18 cellular contexts compared by ENCODE assay signal in the genomic region with DNA sequence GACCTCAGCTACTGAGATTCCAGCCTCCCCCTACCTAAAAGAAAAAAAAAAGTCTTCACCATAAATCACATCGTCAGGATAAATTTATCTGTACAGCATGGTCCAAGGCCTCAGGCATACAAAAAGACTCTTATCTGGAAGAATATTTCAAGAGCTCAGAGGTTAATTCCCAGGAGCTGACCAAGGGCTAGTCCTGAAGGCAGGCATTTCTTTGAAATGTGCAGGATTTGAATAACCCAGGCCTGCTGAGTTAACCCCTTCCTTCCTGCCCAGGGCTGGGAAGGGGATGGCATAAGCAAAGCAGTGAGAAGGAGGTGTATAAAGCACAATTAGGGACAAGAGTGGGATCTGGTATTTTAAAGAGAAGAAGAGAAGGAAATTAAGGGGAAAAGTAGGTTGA.
A peak's percentile ranks its signal among the peaks of the same experiment; 100 is the strongest.
DNase-seq lines count a peak whose midpoint lies in the region; ATAC-seq and TF ChIP-seq lines count a peak whose summit lies in the region.
"Had no signal": no experiment of that assay in that cellular context is flagged by ENCODE, and none has a peak within 500 bp of the region (broad histone marks: within the 10 kb centered on the region; RNA-seq: fewer than 3 reads in every experiment).

No MANE protein-coding gene starts in this region.

- H3K4me1 ChIP-seq in mammary epithelial cell (ENCODE audit: insufficient read depth, low read length) (peaks cover 45% of the 10 kb centered on the region), NT2/D1 (ENCODE audit: insufficient read depth, insufficient read length) (no peaks in the 10 kb centered on the region)
- H3K4me1 ChIP-seq: BLaER1 had no signal

- POLR2A ChIA-PET in MCF 10A (lab: Yijun Ruan, JAX): interaction anchor here (0.7 to 1.5 kb wide), 6 partner anchors 15 to 635 kb away, joined by 3 to 11 read pairs (median 4); no protein-coding TSS in a partner anchor

- TF ChIP-seq CTCF in MCF 10A (IDR thresholded peaks at IDR 0.05; ENCODE audit: unreplicated experiment) (no peak), mammary epithelial cell (conservative IDR thresholded peaks at IDR 0.05 in 1 of 2, IDR thresholded peaks at IDR 0.05 in 1 of 2; ENCODE audit: extremely low read depth in 1 of 2, insufficient read depth in 1 of 2, low read depth in 1 of 2, low read length in 2 of 2) (no peak)

- H3K27ac Mint-ChIP-seq in MCF 10A (ENCODE audit: low read depth, unreplicated experiment) (peak overlapping the region; percentile 57), T-helper 17 cell (no peak overlapping the region)
- H3K27ac Mint-ChIP-seq: CD8-positive, alpha-beta memory T cell; HFFc6 had no signal

- BruUV-seq in MCF 10A (replicated peaks; lab: Mats Ljungman, UMichigan) (no TSS peak), mammary epithelial cell (replicated peaks; lab: Mats Ljungman, UMichigan) (no TSS peak)

- H3K9ac ChIP-seq in mammary epithelial cell (ENCODE audit: insufficient read depth, low read length) (no peak overlapping the region), NT2/D1 (ENCODE audit: insufficient read length, low read depth) (no peak overlapping the region)
- H3K9ac ChIP-seq: BLaER1 had no signal

- no peaks in the 10 kb centered on the region for H3K36me3 Mint-ChIP-seq in MCF 10A (ENCODE audit: insufficient read depth, unreplicated experiment)
- H3K36me3 Mint-ChIP-seq in T-helper 17 cell (ENCODE audit: low read depth): peaks cover 4% of the 10 kb centered on the region
- H3K36me3 Mint-ChIP-seq: CD8-positive, alpha-beta memory T cell had no signal

- no peaks in the 10 kb centered on the region for H3K27me3 ChIP-seq in mammary epithelial cell (ENCODE audit: insufficient read depth, low read length)
- H3K27me3 ChIP-seq in NT2/D1 (ENCODE audit: insufficient read depth, insufficient read length): no peaks in the 10 kb centered on the region
- H3K27me3 ChIP-seq: BLaER1 had no signal

- no peak for ATAC-seq in T-helper 17 cell
- ATAC-seq in HG03108 (IDR thresholded peaks at IDR 0.05; ENCODE audit: unreplicated experiment): no peak
- ATAC-seq: K562 had no signal

- H3K4me3 ChIP-seq in mammary epithelial cell (replicated peaks in 1 of 3; ENCODE audit: insufficient read depth in 1 of 3, low read depth in 2 of 3, low read length in 3 of 3) (no peak overlapping the region), NT2/D1 (ENCODE audit: insufficient read length, low read depth) (no peak overlapping the region)
- H3K4me3 ChIP-seq: BLaER1, HAP-1, K562 had no signal

- no peak for DNase-seq in MCF 10A (ENCODE audit: unreplicated experiment)
- DNase-seq in mammary epithelial cell: no peak
- peak; percentile 1 for DNase-seq in NT2/D1 (ENCODE audit: low read depth, low spot score)
- DNase-seq in left kidney (ENCODE audit: low read depth, low spot score): peak; percentile 24
- no peak for DNase-seq in T-helper 17 cell
- no peak for DNase-seq in dedifferentiated amniotic fluid mesenchymal stem cell (ENCODE audit: extremely low spot score)
- DNase-seq: 8988T; AML-193; Calu3; CD8-positive, alpha-beta memory T cell; DMS79; GDM1 had no signal

- dilution Hi-C loops in mammary epithelial cell (cut with HindIII; ENCODE audit: low sequenced_read_pairs): no loop called here

- intact Hi-C loops in MCF 10A (cut with micrococcal nuclease): loop anchor here (1.0 to 10.0 kb wide), 2 partner anchors 81 to 343 kb away; no protein-coding TSS in a partner anchor
- intact Hi-C loops in mammary epithelial cell (cut with micrococcal nuclease): loop anchor here (5.0 kb wide), 2 partner anchors 80 to 610 kb away; a partner anchor contains a TSS

- CTCF ChIA-PET in MCF 10A (lab: Yijun Ruan, JAX) (interaction anchor here (0.6 to 2.1 kb wide), 10 partner anchors 14 to 448 kb away, joined by 3 to 37 read pairs (median 3); no protein-coding TSS in a partner anchor), mammary epithelial cell (lab: Charles Lee; ENCODE audit: low non-redundant PET) (no interaction called here)

- no peaks in the 10 kb centered on the region for H3K79me2 ChIP-seq in mammary epithelial cell (ENCODE audit: insufficient read depth, low read length)

- H2AFZ ChIP-seq in mammary epithelial cell (ENCODE audit: low read depth, low read length): no peak overlapping the region

- no peak overlapping the region for H3K4me2 ChIP-seq in mammary epithelial cell (ENCODE audit: insufficient read depth, low read depth, low read length)
- H3K4me2 ChIP-seq: BLaER1 had no signal

- H3K4me1 Mint-ChIP-seq in MCF 10A (ENCODE audit: insufficient read depth, unreplicated experiment): peaks cover 48% of the 10 kb centered on the region
- H3K4me1 Mint-ChIP-seq in T-helper 17 cell: no peaks in the 10 kb centered on the region
- H3K4me1 Mint-ChIP-seq: CD8-positive, alpha-beta memory T cell had no signal

- no peaks in the 10 kb centered on the region for H4K20me1 ChIP-seq in mammary epithelial cell (ENCODE audit: insufficient read depth, low read length)
- H4K20me1 ChIP-seq: BLaER1 had no signal

- H3K9me3 ChIP-seq in mammary epithelial cell (replicated peaks; ENCODE audit: insufficient read depth, low read length): no peaks in the 10 kb centered on the region
- H3K9me3 ChIP-seq in NT2/D1 (ENCODE audit: insufficient read depth, low read length): no peaks in the 10 kb centered on the region; the same call in 1 of the 2 replicates
- no peaks in the 10 kb centered on the region for H3K9me3 ChIP-seq in T-helper 17 cell (ENCODE audit: control insufficient read depth, low read length, poor library complexity, severe bottlenecking)
- H3K9me3 ChIP-seq: BLaER1, HAP-1 had no signal

- WGBS in mammary epithelial cell (ENCODE audit: low coverage, missing lambda C conversion rate): 20% methylated on average over 1 of the region's 1 CpG

- H3K27ac ChIP-seq in mammary epithelial cell (ENCODE audit: insufficient read depth, low read depth, low read length): no peak overlapping the region
- H3K27ac ChIP-seq: BLaER1, HL-60 had no signal

- in situ Hi-C loops in mammary epithelial cell (cut with MboI; ENCODE audit: low sequenced_read_pairs in 2 of 2): no loop called here

- H3K27me3 Mint-ChIP-seq in MCF 10A (ENCODE audit: insufficient read depth, unreplicated experiment): no peaks in the 10 kb centered on the region
- no peaks in the 10 kb centered on the region for H3K27me3 Mint-ChIP-seq in T-helper 17 cell
- H3K27me3 Mint-ChIP-seq: CD8-positive, alpha-beta memory T cell had no signal

- H3K4me3 Mint-ChIP-seq in MCF 10A (ENCODE audit: unreplicated experiment) (no peak overlapping the region), T-helper 17 cell (no peak overlapping the region)
- H3K4me3 Mint-ChIP-seq: CD8-positive, alpha-beta memory T cell; HFFc6 had no signal

- H3K36me3 ChIP-seq in mammary epithelial cell (ENCODE audit: insufficient read depth, low read length) (no peaks in the 10 kb centered on the region), NT2/D1 (ENCODE audit: insufficient read depth, insufficient read length, low read length) (no peaks in the 10 kb centered on the region)
- H3K36me3 ChIP-seq: BLaER1, HAP-1 had no signal

- H3K9me3 Mint-ChIP-seq in MCF 10A (ENCODE audit: unreplicated experiment): no peaks in the 10 kb centered on the region
- H3K9me3 Mint-ChIP-seq: CD8-positive, alpha-beta memory T cell; HFFc6 had no signal

Comparison
In these comparisons a context has a peak if more than half of its experiments do, and no peak if none do; other contexts are left out.
1. DNase-seq: peak in NT2/D1 (single experiment) and left kidney (single experiment); none in MCF 10A (single experiment), mammary epithelial cell (single experiment), T-helper 17 cell (0 of 3) and dedifferentiated amniotic fluid mesenchymal stem cell (single experiment).